ENCODE assay signal across 29 cellular contexts in the genomic region with DNA sequence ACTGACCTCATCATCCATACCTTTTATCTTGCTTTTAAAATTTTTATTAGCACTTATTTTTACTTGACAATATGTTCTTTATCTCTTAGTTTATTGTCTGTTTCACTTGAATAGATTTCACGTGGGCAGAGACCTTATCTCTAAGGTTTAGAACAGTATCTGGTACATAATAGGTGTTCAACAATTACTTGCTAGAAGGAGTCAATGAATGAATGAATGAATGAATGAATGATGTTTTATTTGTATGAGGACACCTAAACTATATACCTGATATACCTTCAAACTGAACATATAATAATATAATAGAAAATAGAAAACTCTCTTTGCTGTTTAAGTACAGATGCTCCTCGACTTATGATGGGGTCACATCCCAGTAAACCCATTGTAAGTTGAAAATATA.
"Had no signal": no experiment of that assay in that cellular context is flagged by ENCODE, and none has a peak within 500 bp of the region (broad histone marks: within the 10 kb centered on the region; RNA-seq: fewer than 3 reads in every experiment).

No MANE protein-coding gene starts in this region.

- H3K4me3 ChIP-seq: colonic mucosa, coronary artery, dorsolateral prefrontal cortex, esophagus muscularis mucosa, esophagus squamous epithelium, gastrocnemius medialis, gastroesophageal sphincter, heart left ventricle, heart right ventricle, hepatocyte had no signal

- H3K4me2 ChIP-seq: hepatocyte had no signal

- FAIRE-seq: endometrium, endothelial cell of umbilical vein, frontal cortex had no signal

- DNase-seq: colonic mucosa; cortex of kidney; dermis blood vessel endothelial cell; dorsolateral prefrontal cortex; effector CD4-positive, alpha-beta T cell; effector CD8-positive, alpha-beta T cell; effector memory CD4-positive, alpha-beta T cell; effector memory CD8-positive, alpha-beta T cell; endodermal cell; erythroblast; esophagus squamous epithelium; foreskin fibroblast; foreskin keratinocyte; foreskin melanocyte; gastrocnemius medialis; glutamatergic neuron; head of caudate nucleus; heart left ventricle; heart right ventricle had no signal

- H3K4me1 ChIP-seq: colonic mucosa, esophagus muscularis mucosa, esophagus squamous epithelium, gastrocnemius medialis, gastroesophageal sphincter, heart left ventricle, heart right ventricle had no signal

- H2AFZ ChIP-seq: hepatocyte had no signal

- H3K79me2 ChIP-seq: hepatocyte had no signal

- H3K9me3 Mint-ChIP-seq: effector memory CD8-positive, alpha-beta T cell had no signal

- H3K9me3 ChIP-seq: colonic mucosa, esophagus muscularis mucosa, gastrocnemius medialis, gastroesophageal sphincter had no signal

- H3K27me3 Mint-ChIP-seq: dendritic cell treated with granulocyte-macrophage colony-stimulating factor and Interleukin-4, amounts not matched to agents 40 ng/mL and 50 ng/mL, for 4 days; effector memory CD8-positive, alpha-beta T cell had no signal

- H3K4me1 Mint-ChIP-seq: endodermal cell had no signal

- H3K36me3 ChIP-seq: colonic mucosa, esophagus muscularis mucosa, esophagus squamous epithelium, gastrocnemius medialis, gastroesophageal sphincter, heart left ventricle, heart right ventricle had no signal

- ATAC-seq: effector memory CD8-positive, alpha-beta T cell; esophagus mucosa; gastrocnemius medialis; gastroesophageal sphincter; heart left ventricle; heart right ventricle had no signal

- H3K27ac ChIP-seq: colonic mucosa, coronary artery, dorsolateral prefrontal cortex, epithelial cell of prostate, esophagus muscularis mucosa, esophagus squamous epithelium, foreskin keratinocyte, gastrocnemius medialis, gastroesophageal sphincter, heart left ventricle, heart right ventricle, hepatocyte had no signal

- H3K27me3 ChIP-seq: colonic mucosa, dorsolateral prefrontal cortex, esophagus muscularis mucosa, esophagus squamous epithelium, foreskin keratinocyte, gastrocnemius medialis, gastroesophageal sphincter, heart left ventricle, heart right ventricle, hepatocyte had no signal

- H3K4me3 Mint-ChIP-seq: dendritic cell treated with granulocyte-macrophage colony-stimulating factor and Interleukin-4, amounts not matched to agents 40 ng/mL and 50 ng/mL, for 4 days; effector memory CD8-positive, alpha-beta T cell; endodermal cell had no signal

- H3K27ac Mint-ChIP-seq: dendritic cell treated with granulocyte-macrophage colony-stimulating factor and Interleukin-4, amounts not matched to agents 40 ng/mL and 50 ng/mL, for 4 days; endodermal cell had no signal
